13 cellular contexts compared by ENCODE assay signal in the genomic region with DNA sequence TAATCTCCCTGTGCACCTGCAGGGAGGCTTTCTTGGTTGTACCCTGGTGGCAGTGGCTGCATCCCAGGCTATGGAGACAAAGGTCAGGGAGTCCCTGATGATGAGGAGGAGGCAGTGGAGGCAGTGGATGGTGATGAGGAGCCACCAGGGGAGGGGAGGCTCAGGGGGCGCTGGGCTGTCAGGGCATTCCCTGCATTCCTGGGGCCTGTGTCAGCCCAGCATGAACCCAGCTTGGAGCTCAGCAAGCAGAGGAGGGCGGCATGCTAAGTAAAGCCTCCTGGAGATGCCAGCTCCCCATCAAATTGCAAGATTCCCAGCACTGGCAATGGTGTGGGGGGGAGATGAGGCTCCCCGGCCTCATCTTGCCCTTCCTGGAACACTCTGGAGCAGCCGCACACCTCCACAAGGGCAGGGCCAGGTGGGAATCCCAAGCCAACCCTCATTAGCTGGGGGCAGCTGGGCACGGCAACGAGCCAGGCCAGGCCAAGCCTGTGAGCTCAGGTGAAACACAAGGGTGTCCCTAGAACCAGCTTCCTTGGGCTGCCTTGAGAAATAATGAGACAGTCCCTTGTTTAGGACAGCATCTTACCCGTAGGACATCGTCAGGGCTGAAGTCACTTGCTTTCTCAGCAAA.
DNase-seq lines count a peak whose midpoint lies in the region; TF ChIP-seq lines count a peak whose summit lies in the region.
"Had no signal": no experiment of that assay in that cellular context is flagged by ENCODE, and none has a peak within 500 bp of the region (broad histone marks: within the 10 kb centered on the region; RNA-seq: fewer than 3 reads in every experiment).

No MANE protein-coding gene starts in this region.

- H3K18ac ChIP-seq in H9 (ENCODE audit: insufficient read length, low read depth, low read length): no peak overlapping the region

- no peak overlapping the region for H3K27ac ChIP-seq in H9 (ENCODE audit: insufficient read length, low read depth, low read length)
- H3K27ac ChIP-seq: BLaER1, Peyer's patch had no signal

- no peaks in the 10 kb centered on the region for H3K79me2 ChIP-seq in H9 (ENCODE audit: insufficient read depth, low read length)

- H3K27ac Mint-ChIP-seq in H9: 0 out of 7 replicates have a peak overlapping the region, but pooled peaks of 1 of the 3 experiments have one; percentile 17
- no peak overlapping the region for H3K27ac Mint-ChIP-seq in activated T-helper 1 cell treated with anti-CD3 and anti-CD28 coated beads, Interleukin-12 subunit alpha, Interleukin-12 subunit beta, Interleukin-2, Interleukin-4 antibody, amounts not matched to agents 30 ng/mL and 10 ng/mL and 1 ng/mL, durations not matched to agents 14 hours and 24 hours and 36 hours

- H3K23ac ChIP-seq in H9 (ENCODE audit: insufficient read length, low read depth, low read length): no peak overlapping the region

- H3K4ac ChIP-seq in H9 (ENCODE audit: low read depth, low read length): no peak overlapping the region

- no peak overlapping the region for H2BK20ac ChIP-seq in H9 (ENCODE audit: low read depth, low read length, poor library complexity, severe bottlenecking)

- H3K4me1 ChIP-seq in H9 (ENCODE audit: insufficient read depth, low read length): no peaks in the 10 kb centered on the region
- H3K4me1 ChIP-seq: Peyer's patch had no signal

- H4K8ac ChIP-seq in H9 (replicated peaks; ENCODE audit: insufficient read length, low read depth, low read length): no peak overlapping the region

- no peak overlapping the region for H2BK12ac ChIP-seq in H9 (ENCODE audit: insufficient read length, low read depth, low read length)

- H2BK120ac ChIP-seq in H9 (ENCODE audit: low read depth, low read length, poor library complexity, severe bottlenecking): no peak overlapping the region

- H3K36me3 Mint-ChIP-seq in H9 (ENCODE audit: insufficient read depth in 1 of 3, low read depth in 3 of 3): no peaks in the 10 kb centered on the region
- no peaks in the 10 kb centered on the region for H3K36me3 Mint-ChIP-seq in activated T-helper 1 cell treated with anti-CD3 and anti-CD28 coated beads, Interleukin-12 subunit alpha, Interleukin-12 subunit beta, Interleukin-2, Interleukin-4 antibody, amounts not matched to agents 30 ng/mL and 10 ng/mL and 1 ng/mL, durations not matched to agents 14 hours and 24 hours and 36 hours (ENCODE audit: low read depth)

- no peak overlapping the region for H3K4me3 Mint-ChIP-seq in H9
- H3K4me3 Mint-ChIP-seq in activated T-helper 1 cell treated with anti-CD3 and anti-CD28 coated beads, Interleukin-12 subunit alpha, Interleukin-12 subunit beta, Interleukin-2, Interleukin-4 antibody, amounts not matched to agents 30 ng/mL and 10 ng/mL and 1 ng/mL, durations not matched to agents 14 hours and 24 hours and 36 hours: no peak overlapping the region

- H3K14ac ChIP-seq in H9 (ENCODE audit: insufficient read depth, low read length): 0 out of 2 replicates have a peak overlapping the region, but pooled peaks have one; percentile 19

- H2AK5ac ChIP-seq in H9 (ENCODE audit: insufficient read length, low read length): no peak overlapping the region

- no peaks in the 10 kb centered on the region for H3K79me1 ChIP-seq in H9 (ENCODE audit: insufficient read depth, low read depth, low read length, poor library complexity, severe bottlenecking)

- no peak for TF ChIP-seq CTCF in H9 (conservative IDR thresholded peaks at IDR 0.05)

- no peak overlapping the region for H2AFZ ChIP-seq in H9 (ENCODE audit: low read length)

- intact Hi-C loops in activated T-helper 1 cell treated with anti-CD3 and anti-CD28 coated beads, Interleukin-12 subunit alpha, Interleukin-12 subunit beta, Interleukin-2, Interleukin-4 antibody, amounts not matched to agents 30 ng/mL and 10 ng/mL and 1 ng/mL, durations not matched to agents 14 hours and 24 hours and 36 hours (cut with micrococcal nuclease): no loop called here

- no peak overlapping the region for H4K91ac ChIP-seq in H9 (ENCODE audit: insufficient read length, low read depth, low read length)

- no peak overlapping the region for H3T11ph ChIP-seq in H9 (ENCODE audit: low read length)

- H3K9ac ChIP-seq in H9 (ENCODE audit: extremely low read depth, insufficient read length, low read length): no peak overlapping the region
- H3K9ac ChIP-seq: BLaER1 had no signal

- no peak overlapping the region for H2BK15ac ChIP-seq in H9 (ENCODE audit: low read depth, low read length)

- H3K4me1 Mint-ChIP-seq in H9: peaks cover 10 to 26% of the 10 kb centered on the region in 2 experiments
- H3K4me1 Mint-ChIP-seq in activated T-helper 1 cell treated with anti-CD3 and anti-CD28 coated beads, Interleukin-12 subunit alpha, Interleukin-12 subunit beta, Interleukin-2, Interleukin-4 antibody, amounts not matched to agents 30 ng/mL and 10 ng/mL and 1 ng/mL, durations not matched to agents 14 hours and 24 hours and 36 hours (ENCODE audit: low read depth): no peaks in the 10 kb centered on the region

- H3K23me2 ChIP-seq in H9 (ENCODE audit: insufficient read length, low read depth, low read length, poor library complexity, severe bottlenecking): no peaks in the 10 kb centered on the region

- no peak overlapping the region for H2BK5ac ChIP-seq in H9 (ENCODE audit: insufficient read length, low read length)

- H3K9me3 Mint-ChIP-seq in H9: no peaks in the 10 kb centered on the region; a peak in 1 of 5 replicates
- no peaks in the 10 kb centered on the region for H3K9me3 Mint-ChIP-seq in activated T-helper 1 cell treated with anti-CD3 and anti-CD28 coated beads, Interleukin-12 subunit alpha, Interleukin-12 subunit beta, Interleukin-2, Interleukin-4 antibody, amounts not matched to agents 30 ng/mL and 10 ng/mL and 1 ng/mL, durations not matched to agents 14 hours and 24 hours and 36 hours

- H3K56ac ChIP-seq in H9 (ENCODE audit: insufficient read length, low read depth, low read length): no peak overlapping the region

- DNase-seq in H9 (peak; percentile 65), astrocyte of the hippocampus (ENCODE audit: low read depth, low spot score) (peak; percentile 27), iPS-NIHi7 (ENCODE audit: extremely low spot score) (peak; percentile 47), NCI-H2196 (lab: John Stamatoyannopoulos, UW; ENCODE audit: unreplicated experiment) (no peak), SW480 (ENCODE audit: low spot score) (no peak)
- no peak for DNase-seq in activated T-helper 1 cell treated with anti-CD3 and anti-CD28 coated beads, Interleukin-12 subunit alpha, Interleukin-12 subunit beta, Interleukin-2, Interleukin-4 antibody, amounts not matched to agents 30 ng/mL and 10 ng/mL and 1 ng/mL, durations not matched to agents 14 hours and 24 hours and 36 hours (ENCODE audit: low spot score)
- DNase-seq in activated CD4-positive, alpha-beta T cell treated with anti-CD3 and anti-CD28 coated beads for 1 hour: no peak
- DNase-seq: NCI-H1048, NCI-H446, NCI-H748 treated with DMSO at 0.1 percent for 48 hours, Peyer's patch, SHP77 treated with DMSO at 0.1 percent for 48 hours had no signal

- H3K4me2 ChIP-seq in H9 (ENCODE audit: insufficient read depth, insufficient read length, low read length): no peak overlapping the region
- H3K4me2 ChIP-seq: BLaER1 had no signal

- no peaks in the 10 kb centered on the region for H4K20me1 ChIP-seq in H9 (ENCODE audit: control insufficient read depth, insufficient read depth, insufficient read length)
- H4K20me1 ChIP-seq: BLaER1 had no signal

- no peaks in the 10 kb centered on the region for H3K27me3 ChIP-seq in H9 (ENCODE audit: insufficient read depth, low read length)
- H3K27me3 ChIP-seq: BLaER1, Peyer's patch had no signal

- peaks cover 4% of the 10 kb centered on the region for H3K27me3 Mint-ChIP-seq in H9 (ENCODE audit: low read depth)
- peaks cover 8% of the 10 kb centered on the region for H3K27me3 Mint-ChIP-seq in activated T-helper 1 cell treated with anti-CD3 and anti-CD28 coated beads, Interleukin-12 subunit alpha, Interleukin-12 subunit beta, Interleukin-2, Interleukin-4 antibody, amounts not matched to agents 30 ng/mL and 10 ng/mL and 1 ng/mL, durations not matched to agents 14 hours and 24 hours and 36 hours (ENCODE audit: insufficient read depth)

- no CpG with 5 or more reads among the region's 8 CpGs for WGBS in H9 (ENCODE audit: extremely low coverage, insufficient read length, low lambda C conversion rate)

- no peak overlapping the region for H4K5ac ChIP-seq in H9 (ENCODE audit: insufficient read length, low read depth, low read length)

- no peaks in the 10 kb centered on the region for H3K9me3 ChIP-seq in H9 (ENCODE audit: control insufficient read depth, low read depth, low read length)
- H3K9me3 ChIP-seq: BLaER1, Peyer's patch had no signal

Comparison
In these comparisons a context has a peak if more than half of its experiments do, and no peak if none do; other contexts are left out.
1. DNase-seq: peak in H9 (single experiment), astrocyte of the hippocampus (single experiment) and iPS-NIHi7 (single experiment); none in NCI-H2196 (single experiment), activated T-helper 1 cell treated with anti-CD3 and anti-CD28 coated beads, Interleukin-12 subunit alpha, Interleukin-12 subunit beta, Interleukin-2, Interleukin-4 antibody, amounts not matched to agents 30 ng/mL and 10 ng/mL and 1 ng/mL, durations not matched to agents 14 hours and 24 hours and 36 hours (single experiment), activated CD4-positive, alpha-beta T cell treated with anti-CD3 and anti-CD28 coated beads for 1 hour (single experiment) and SW480 (single experiment).